10 cellular contexts compared by ENCODE assay signal in the genomic region with DNA sequence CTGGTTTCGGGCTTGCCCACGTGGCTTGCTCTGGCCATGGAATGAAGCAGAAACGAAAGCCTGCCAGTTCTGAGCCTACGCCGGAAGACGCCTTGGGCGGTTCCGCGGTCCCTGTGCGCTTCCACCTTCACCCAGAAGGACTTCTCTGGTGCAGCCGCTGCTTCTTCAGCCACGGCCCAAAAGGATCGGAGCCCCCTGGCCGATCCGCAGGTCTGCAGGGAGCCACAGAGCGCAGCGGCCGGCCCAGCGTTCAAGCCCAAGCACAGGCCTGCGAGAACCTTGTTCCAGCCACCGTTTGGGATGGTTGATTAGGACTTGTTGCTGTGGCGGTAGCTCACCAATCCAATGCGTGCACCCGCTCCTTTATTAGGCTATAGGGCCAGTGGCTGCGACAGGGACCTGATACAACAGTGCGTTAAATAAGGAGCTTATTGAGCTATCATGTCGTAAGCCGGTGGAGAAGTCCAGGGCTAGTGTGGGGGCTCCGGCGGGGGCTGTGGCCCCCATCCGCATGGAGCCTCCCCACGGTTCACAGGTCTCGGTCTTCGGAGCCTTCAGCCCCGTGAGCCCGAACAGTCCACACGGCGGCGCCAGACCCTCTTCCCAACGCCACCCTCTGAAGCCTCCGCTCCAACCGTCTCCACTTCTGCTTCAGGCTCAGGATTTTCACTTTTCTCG. TPM values are rescaled to one million over a fixed set of nuclear protein-coding genes. Genes with fewer than 3 reads are reported as not detected.
DNase-seq lines count a peak whose midpoint lies in the region; ATAC-seq and TF ChIP-seq lines count a peak whose summit lies in the region.
"Had no signal": no experiment of that assay in that cellular context is flagged by ENCODE, and none has a peak within 500 bp of the region (broad histone marks: within the 10 kb centered on the region; RNA-seq: fewer than 3 reads in every experiment).

No MANE protein-coding gene starts in this region.

- no peaks in the 10 kb centered on the region for H3K36me3 Mint-ChIP-seq in immature natural killer cell

- peaks cover 3 to 6% (median 5%) of the 10 kb centered on the region in 3 donors for H3K27me3 Mint-ChIP-seq in immature natural killer cell (ENCODE audit: low read depth in 3 of 3)

- H3K27ac Mint-ChIP-seq in immature natural killer cell, result peak overlapping the region in 1 of 6 donors; percentile 7

- H3K27me3 ChIP-seq in adrenal gland, result peaks cover 4% of the 10 kb centered on the region

- no peak for TF ChIP-seq POLR2A in adrenal gland (IDR thresholded peaks at IDR 0.05)

- H3K9me3 Mint-ChIP-seq in immature natural killer cell, result no peaks in the 10 kb centered on the region

- TF ChIP-seq CTCF in GM12872 (IDR thresholded peaks at IDR 0.05; ENCODE audit: insufficient read depth, low read depth, low read length) (peak; percentile 83), adrenal gland (IDR thresholded peaks at IDR 0.05) (peak in 4 of 6 experiments; percentile 8 to 44 (median 24))

- DNase-seq in NOMO-1 treated with dmso at 0.1 percent for 144 hours (lab: John Stamatoyannopoulos, UW; ENCODE audit: unreplicated experiment) (peak; percentile 66), adrenal gland (peak in 2 of 7 donors; percentile 28 to 30), immature natural killer cell (peak in 2 of 3 donors; percentile 19 to 29), kidney glomerular epithelial cell (lab: John Stamatoyannopoulos, UW) (no peak)
- peak; percentile 61 for DNase-seq in stimulated activated CD4-positive, alpha-beta T cell treated with anti-CD3 and anti-CD28 coated beads, Interleukin-4, amount 100 ng/mL, for 1 hour

- peaks cover 13% of the 10 kb centered on the region in 2 donors for H3K4me1 Mint-ChIP-seq in immature natural killer cell

- H3K9me3 ChIP-seq in adrenal gland (replicated peaks in 1 of 3), result no peaks in the 10 kb centered on the region

- H3K4me3 Mint-ChIP-seq in immature natural killer cell, result peak overlapping the region; percentile 71 to 82 (median 78)

- intact Hi-C loops in adrenal gland (cut with DNase I), result no loop called here

- 18 to 28% (median 23%) methylated on average over 27 to 43 of the region's 43 CpGs for whole genome bisulfite sequencing in adrenal gland, 4 donors

- H3K4me1 ChIP-seq in adrenal gland (replicated peaks in 1 of 2), result no peaks in the 10 kb centered on the region

- H3K27ac ChIP-seq in adrenal gland, result no peak overlapping the region

- no peak for ATAC-seq in GM21825 (IDR thresholded peaks at IDR 0.05; ENCODE audit: unreplicated experiment)
- ATAC-seq in GM18517 (IDR thresholded peaks at IDR 0.05; ENCODE audit: unreplicated experiment), result no peak

- H3K4me3 ChIP-seq in adrenal gland, result peak overlapping the region in 1 of 4 donors; percentile 32

- no peaks in the 10 kb centered on the region for H3K36me3 ChIP-seq in adrenal gland (replicated peaks in 1 of 2)

RNA-seq across cellular contexts. Expression of a gene that starts 10.2 kb away (rescaled TPM):
- 10 to 100 TPM in 1 of 8 donors, 1 to 10 TPM in 6, under 1 TPM in 1; 0.29 to 16.0 (median 2.4) TPM for total RNA-seq in adrenal gland
- polyA plus RNA-seq in adrenal gland (1 to 10 TPM; 1.2 to 4.1 (median 3.0) TPM), immature natural killer cell (under 1 TPM in 1 of 3 donors, not detected in 2; 0.55 TPM)

RNA-seq across cellular contexts. Expression of a gene that starts 24.8 kb away (rescaled TPM):
- not detected for total RNA-seq in adrenal gland
- polyA plus RNA-seq in adrenal gland, result not detected
- not detected for polyA plus RNA-seq in immature natural killer cell
- total RNA-seq: M059J, pulmonary artery endothelial cell had no signal

RNA-seq across cellular contexts. Expression of a gene that starts 36.3 kb away (rescaled TPM):
- total RNA-seq in adrenal gland, result under 1 TPM in 1 of 8 donors, not detected in 7; 0.43 TPM
- polyA plus RNA-seq in adrenal gland (not detected), immature natural killer cell (not detected)
- total RNA-seq: M059J, pulmonary artery endothelial cell had no signal
